8 cellular contexts compared by ENCODE assay signal in the genomic region with DNA sequence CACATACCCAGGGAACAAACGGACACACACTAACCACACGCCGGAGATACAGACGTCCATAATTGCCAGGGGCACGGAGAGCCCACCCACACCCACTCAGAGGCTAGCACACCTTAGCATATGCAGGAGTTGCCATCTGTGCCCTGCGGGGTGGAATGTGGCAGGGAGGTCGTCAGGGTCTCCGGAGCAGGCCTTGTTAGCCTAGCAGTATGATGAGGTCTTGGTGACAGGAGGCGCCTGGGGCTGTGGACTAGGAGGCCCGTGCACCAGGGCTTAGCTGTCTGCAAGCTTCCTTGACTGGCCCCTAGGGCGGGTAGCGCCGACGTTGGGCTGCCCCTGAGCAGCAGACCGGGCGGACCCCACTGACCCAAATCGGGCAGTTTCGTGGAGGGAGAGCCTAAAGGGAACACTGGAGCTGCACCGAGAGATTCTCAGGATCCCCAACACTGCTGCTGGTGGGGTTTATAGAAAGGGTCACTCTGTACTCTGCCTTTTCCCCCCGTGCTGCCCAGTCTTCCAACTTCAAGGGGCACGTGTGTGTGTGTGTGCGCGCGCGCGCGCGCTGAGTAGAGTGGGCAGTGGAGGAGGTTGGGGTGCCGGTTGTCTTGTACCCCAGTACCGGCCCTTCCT. TPM values are rescaled to one million over a fixed set of nuclear protein-coding genes. Genes with fewer than 3 reads are reported as not detected.
DNase-seq lines count a peak whose midpoint lies in the region; ATAC-seq, FAIRE-seq and TF ChIP-seq lines count a peak whose summit lies in the region.

No MANE protein-coding gene starts in this region.

- no peak for TF ChIP-seq CTCF in epithelial cell of proximal tubule (conservative IDR thresholded peaks at IDR 0.05; ENCODE audit: low read depth, low read length)

- peaks cover 29% of the 10 kb centered on the region for H3K27me3 Mint-ChIP-seq in stimulated activated memory B cell treated with anti-CD40 and anti-IgM and Interleukin-4, amounts not matched to agents 10 μg/mL and 1 μg/mL and 100 μg/mL, for 72 hours

- H3K9me3 Mint-ChIP-seq in stimulated activated memory B cell treated with anti-CD40 and anti-IgM and Interleukin-4, amounts not matched to agents 10 μg/mL and 1 μg/mL and 100 μg/mL, for 72 hours: no peaks in the 10 kb centered on the region

- H3K4me3 ChIP-seq in epithelial cell of proximal tubule (ENCODE audit: low read depth, low read length): peak overlapping the region; percentile 6

- H3K4me1 Mint-ChIP-seq in stimulated activated memory B cell treated with anti-CD40 and anti-IgM and Interleukin-4, amounts not matched to agents 10 μg/mL and 1 μg/mL and 100 μg/mL, for 72 hours: peaks cover 81% of the 10 kb centered on the region

- H3K4me3 Mint-ChIP-seq in stimulated activated memory B cell treated with anti-CD40 and anti-IgM and Interleukin-4, amounts not matched to agents 10 μg/mL and 1 μg/mL and 100 μg/mL, for 72 hours: peak overlapping the region; percentile 79

- peak overlapping the region; percentile 75 for H3K27ac Mint-ChIP-seq in stimulated activated memory B cell treated with anti-CD40 and anti-IgM and Interleukin-4, amounts not matched to agents 10 μg/mL and 1 μg/mL and 100 μg/mL, for 72 hours

- TF ChIP-seq POLR2A in GM12891 (IDR thresholded peaks at IDR 0.05; ENCODE audit: low read depth, low read length): no peak

- peak; percentile 32 for DNase-seq in stimulated activated CD4-positive, alpha-beta T cell treated with anti-CD3 and anti-CD28 coated beads, Interleukin-4, amount 100 ng/mL, for 1 hour
- DNase-seq in stimulated activated CD4-positive, alpha-beta T cell treated with anti-CD3 and anti-CD28 coated beads, Interleukin-12 subunit alpha, Interleukin-12 subunit beta, amount 100 ng/mL, for 4 hours: no peak
- DNase-seq in SK-N-DZ (ENCODE audit: low spot score) (peak; percentile 79), epithelial cell of proximal tubule (ENCODE audit: low read depth) (no peak), RKO (ENCODE audit: low spot score) (no peak), GM12891 (ENCODE audit: insufficient read length, low spot score) (no peak)

- FAIRE-seq in GM12891 (lab: Jason Lieb, UNC): no peak

- no peak for ATAC-seq in stimulated activated memory B cell treated with anti-CD40 and anti-IgM and Interleukin-4, amounts not matched to agents 10 μg/mL and 1 μg/mL and 100 μg/mL, for 72 hours
- ATAC-seq in HG03378 (IDR thresholded peaks at IDR 0.05; ENCODE audit: unreplicated experiment): no peak

- no peaks in the 10 kb centered on the region for H3K36me3 Mint-ChIP-seq in stimulated activated memory B cell treated with anti-CD40 and anti-IgM and Interleukin-4, amounts not matched to agents 10 μg/mL and 1 μg/mL and 100 μg/mL, for 72 hours

TF ChIP-seq in GM12891, 5 proteins besides CTCF, POLR2A, EP300 and RAD21:
- TF ChIP-seq PAX5 (IDR thresholded peaks at IDR 0.05; ENCODE audit: insufficient read depth, low read length, severe bottlenecking) (no peak), TAF1 (IDR thresholded peaks at IDR 0.05; ENCODE audit: low read depth, low read length) (no peak), SPI1 (IDR thresholded peaks at IDR 0.05; ENCODE audit: low read depth, low read length) (no peak), POU2F2 (IDR thresholded peaks at IDR 0.05; ENCODE audit: low read depth, low read length) (no peak), POLR2AphosphoS5 (IDR thresholded peaks at IDR 0.05; ENCODE audit: low read depth, low read length) (no peak)

RNA-seq across cellular contexts. Expression of a gene that starts 9.9 kb away (rescaled TPM):
- 0.37 and 1.2 TPM in 2 replicates for polyA plus RNA-seq in SK-N-DZ (2014; cell fraction: cytosol; rRNA removed)
- 8.8 and 10.9 TPM in 2 replicates for polyA plus RNA-seq in SK-N-DZ (2014; cell fraction: nucleus; rRNA removed)
- total RNA-seq in epithelial cell of proximal tubule: not detected in 2 replicates
- polyA plus RNA-seq in GM12891 (2012; ENCODE audit: low read depth, missing spikeins): 4.6 TPM

RNA-seq across cellular contexts. Expression of a gene that starts 11.5 kb away (rescaled TPM):
- polyA plus RNA-seq in SK-N-DZ (2014; cell fraction: cytosol; rRNA removed): 426 and 435 TPM in 2 replicates
- polyA plus RNA-seq in SK-N-DZ (2014; cell fraction: nucleus; rRNA removed): 221 and 320 TPM in 2 replicates
- 118 and 258 TPM in 2 replicates for total RNA-seq in epithelial cell of proximal tubule
- polyA plus RNA-seq in GM12891 (2012; ENCODE audit: low read depth, missing spikeins): 152 TPM

RNA-seq across cellular contexts. Expression of a gene that starts 24.4 kb away (rescaled TPM):
- 2.2 and 2.4 TPM in 2 replicates for polyA plus RNA-seq in SK-N-DZ (2014; cell fraction: cytosol; rRNA removed)
- 0.12 and 2.3 TPM in 2 replicates for polyA plus RNA-seq in SK-N-DZ (2014; cell fraction: nucleus; rRNA removed)
- total RNA-seq in epithelial cell of proximal tubule: not detected in 2 replicates
- 0.24 TPM for polyA plus RNA-seq in GM12891 (2012; ENCODE audit: low read depth, missing spikeins)

Comparison
In these comparisons a context has a peak if more than half of its experiments do, and no peak if none do; other contexts are left out.
1. DNase-seq: peak in stimulated activated CD4-positive, alpha-beta T cell treated with anti-CD3 and anti-CD28 coated beads, Interleukin-4, amount 100 ng/mL, for 1 hour (single experiment) and SK-N-DZ (single experiment); none in stimulated activated CD4-positive, alpha-beta T cell treated with anti-CD3 and anti-CD28 coated beads, Interleukin-12 subunit alpha, Interleukin-12 subunit beta, amount 100 ng/mL, for 4 hours (single experiment), epithelial cell of proximal tubule (single experiment), RKO (single experiment) and GM12891 (single experiment).